ENCODE assay signal across 1 cellular context in genomic region chr14:77799863-77800730, GRCh38.
TF ChIP-seq lines count a peak whose summit lies in the region.

A gene with protein sequence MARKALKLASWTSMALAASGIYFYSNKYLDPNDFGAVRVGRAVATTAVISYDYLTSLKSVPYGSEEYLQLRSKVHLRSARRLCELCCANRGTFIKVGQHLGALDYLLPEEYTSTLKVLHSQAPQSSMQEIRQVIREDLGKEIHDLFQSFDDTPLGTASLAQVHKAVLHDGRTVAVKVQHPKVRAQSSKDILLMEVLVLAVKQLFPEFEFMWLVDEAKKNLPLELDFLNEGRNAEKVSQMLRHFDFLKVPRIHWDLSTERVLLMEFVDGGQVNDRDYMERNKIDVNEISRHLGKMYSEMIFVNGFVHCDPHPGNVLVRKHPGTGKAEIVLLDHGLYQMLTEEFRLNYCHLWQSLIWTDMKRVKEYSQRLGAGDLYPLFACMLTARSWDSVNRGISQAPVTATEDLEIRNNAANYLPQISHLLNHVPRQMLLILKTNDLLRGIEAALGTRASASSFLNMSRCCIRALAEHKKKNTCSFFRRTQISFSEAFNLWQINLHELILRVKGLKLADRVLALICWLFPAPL (plus strand): TSS chr14:77800109. CDS start chr14:77818979, 18,870 bp downstream.

TF ChIP-seq in HepG2, 621 proteins besides CTCF, POLR2A, EP300 and RAD21 (continued from another document and continues in another):
- TF ChIP-seq HNF1A (IDR thresholded peaks at IDR 0.05; ENCODE audit: low read depth) (no peak; the same call in 1 of the 2 replicates), HNF1A (CRISPR knock-in tag; IDR thresholded peaks at IDR 0.05; ENCODE audit: borderline replicate concordance) (0 out of 2 replicates have a peak, but pooled peaks have one; percentile 30), TCF12 (IDR thresholded peaks at IDR 0.05) (no peak), TCF12 (CRISPR knock-in tag; IDR thresholded peaks at IDR 0.05) (peak; percentile 86), ARNT2 (CRISPR knock-in tag; IDR thresholded peaks at IDR 0.05; ENCODE audit: low read depth) (peak; percentile 97), PAXIP1 (CRISPR knock-in tag; conservative IDR thresholded peaks at IDR 0.05) (0 out of 2 replicates have a peak, but pooled peaks have one; percentile 14), ZNF619 (CRISPR knock-in tag; IDR thresholded peaks at IDR 0.05) (peak; percentile 45; the same call in 1 of the 2 replicates), ZNF512 (CRISPR knock-in tag; IDR thresholded peaks at IDR 0.05) (0 out of 2 replicates have a peak, but pooled peaks have one; percentile 67), HMGXB3 (CRISPR knock-in tag; IDR thresholded peaks at IDR 0.05; ENCODE audit: borderline replicate concordance) (no peak), HHEX (CRISPR knock-in tag; IDR thresholded peaks at IDR 0.05) (no peak), ZBTB3 (CRISPR knock-in tag; IDR thresholded peaks at IDR 0.05; ENCODE audit: borderline replicate concordance, low read depth) (peak; percentile 61; the same call in 1 of the 2 replicates), ZNF281 (CRISPR knock-in tag; IDR thresholded peaks at IDR 0.05; ENCODE audit: borderline replicate concordance) (peak; percentile 57; the same call in 1 of the 2 replicates), HNRNPLL (IDR thresholded peaks at IDR 0.05; ENCODE audit: low read depth, low read length, poor library complexity, severe bottlenecking) (peak; percentile 62), ZNF576 (CRISPR knock-in tag; IDR thresholded peaks at IDR 0.05) (peak; percentile 66; the same call in 1 of the 2 replicates), ZFX (CRISPR knock-in tag; IDR thresholded peaks at IDR 0.05; ENCODE audit: low read depth) (peak; percentile 96), SAP130 (CRISPR knock-in tag; IDR thresholded peaks at IDR 0.05; ENCODE audit: low read depth) (peak; percentile 96), ZNF136 (CRISPR knock-in tag; IDR thresholded peaks at IDR 0.05; ENCODE audit: low read depth) (peak; percentile 75; the same call in 1 of the 2 replicates)
- TF ChIP-seq, protein P1, sequence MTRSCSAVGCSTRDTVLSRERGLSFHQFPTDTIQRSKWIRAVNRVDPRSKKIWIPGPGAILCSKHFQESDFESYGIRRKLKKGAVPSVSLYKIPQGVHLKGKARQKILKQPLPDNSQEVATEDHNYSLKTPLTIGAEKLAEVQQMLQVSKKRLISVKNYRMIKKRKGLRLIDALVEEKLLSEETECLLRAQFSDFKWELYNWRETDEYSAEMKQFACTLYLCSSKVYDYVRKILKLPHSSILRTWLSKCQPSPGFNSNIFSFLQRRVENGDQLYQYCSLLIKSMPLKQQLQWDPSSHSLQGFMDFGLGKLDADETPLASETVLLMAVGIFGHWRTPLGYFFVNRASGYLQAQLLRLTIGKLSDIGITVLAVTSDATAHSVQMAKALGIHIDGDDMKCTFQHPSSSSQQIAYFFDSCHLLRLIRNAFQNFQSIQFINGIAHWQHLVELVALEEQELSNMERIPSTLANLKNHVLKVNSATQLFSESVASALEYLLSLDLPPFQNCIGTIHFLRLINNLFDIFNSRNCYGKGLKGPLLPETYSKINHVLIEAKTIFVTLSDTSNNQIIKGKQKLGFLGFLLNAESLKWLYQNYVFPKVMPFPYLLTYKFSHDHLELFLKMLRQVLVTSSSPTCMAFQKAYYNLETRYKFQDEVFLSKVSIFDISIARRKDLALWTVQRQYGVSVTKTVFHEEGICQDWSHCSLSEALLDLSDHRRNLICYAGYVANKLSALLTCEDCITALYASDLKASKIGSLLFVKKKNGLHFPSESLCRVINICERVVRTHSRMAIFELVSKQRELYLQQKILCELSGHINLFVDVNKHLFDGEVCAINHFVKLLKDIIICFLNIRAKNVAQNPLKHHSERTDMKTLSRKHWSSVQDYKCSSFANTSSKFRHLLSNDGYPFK (CRISPR knock-in tag; IDR thresholded peaks at IDR 0.05; ENCODE audit: borderline replicate concordance): no peak
- TF ChIP-seq, protein P2, sequence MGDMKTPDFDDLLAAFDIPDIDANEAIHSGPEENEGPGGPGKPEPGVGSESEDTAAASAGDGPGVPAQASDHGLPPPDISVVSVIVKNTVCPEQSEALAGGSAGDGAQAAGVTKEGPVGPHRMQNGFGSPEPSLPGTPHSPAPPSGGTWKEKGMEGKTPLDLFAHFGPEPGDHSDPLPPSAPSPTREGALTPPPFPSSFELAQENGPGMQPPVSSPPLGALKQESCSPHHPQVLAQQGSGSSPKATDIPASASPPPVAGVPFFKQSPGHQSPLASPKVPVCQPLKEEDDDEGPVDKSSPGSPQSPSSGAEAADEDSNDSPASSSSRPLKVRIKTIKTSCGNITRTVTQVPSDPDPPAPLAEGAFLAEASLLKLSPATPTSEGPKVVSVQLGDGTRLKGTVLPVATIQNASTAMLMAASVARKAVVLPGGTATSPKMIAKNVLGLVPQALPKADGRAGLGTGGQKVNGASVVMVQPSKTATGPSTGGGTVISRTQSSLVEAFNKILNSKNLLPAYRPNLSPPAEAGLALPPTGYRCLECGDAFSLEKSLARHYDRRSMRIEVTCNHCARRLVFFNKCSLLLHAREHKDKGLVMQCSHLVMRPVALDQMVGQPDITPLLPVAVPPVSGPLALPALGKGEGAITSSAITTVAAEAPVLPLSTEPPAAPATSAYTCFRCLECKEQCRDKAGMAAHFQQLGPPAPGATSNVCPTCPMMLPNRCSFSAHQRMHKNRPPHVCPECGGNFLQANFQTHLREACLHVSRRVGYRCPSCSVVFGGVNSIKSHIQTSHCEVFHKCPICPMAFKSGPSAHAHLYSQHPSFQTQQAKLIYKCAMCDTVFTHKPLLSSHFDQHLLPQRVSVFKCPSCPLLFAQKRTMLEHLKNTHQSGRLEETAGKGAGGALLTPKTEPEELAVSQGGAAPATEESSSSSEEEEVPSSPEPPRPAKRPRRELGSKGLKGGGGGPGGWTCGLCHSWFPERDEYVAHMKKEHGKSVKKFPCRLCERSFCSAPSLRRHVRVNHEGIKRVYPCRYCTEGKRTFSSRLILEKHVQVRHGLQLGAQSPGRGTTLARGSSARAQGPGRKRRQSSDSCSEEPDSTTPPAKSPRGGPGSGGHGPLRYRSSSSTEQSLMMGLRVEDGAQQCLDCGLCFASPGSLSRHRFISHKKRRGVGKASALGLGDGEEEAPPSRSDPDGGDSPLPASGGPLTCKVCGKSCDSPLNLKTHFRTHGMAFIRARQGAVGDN (CRISPR knock-in tag; IDR thresholded peaks at IDR 0.05): peak; percentile 97
